In the genomic region with DNA sequence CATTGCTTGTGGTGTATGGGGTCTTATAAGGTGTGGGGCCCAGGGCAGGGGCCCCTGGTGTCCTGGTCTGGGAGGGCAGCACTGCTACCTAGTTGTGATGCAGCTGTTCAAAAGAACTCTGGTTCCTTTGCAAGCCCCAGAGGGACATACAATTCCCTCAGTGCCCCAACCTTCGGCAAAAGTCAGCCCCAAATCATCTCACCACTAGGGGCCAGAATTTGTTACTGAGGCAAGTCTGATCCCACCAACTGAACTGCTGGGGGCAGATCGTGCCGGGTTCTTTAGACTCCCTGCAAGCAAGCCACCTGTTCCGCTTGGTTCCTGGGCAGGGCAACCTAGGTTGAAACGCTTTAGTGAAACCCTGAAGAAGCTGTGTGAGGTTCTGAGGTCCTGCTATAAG, we compare ENCODE assay signal across 19 cellular contexts.
DNase-seq lines count a peak whose midpoint lies in the region; ATAC-seq and TF ChIP-seq lines count a peak whose summit lies in the region.
"Had no signal": no experiment of that assay in that cellular context is flagged by ENCODE, and none has a peak within 500 bp of the region (broad histone marks: within the 10 kb centered on the region; RNA-seq: fewer than 3 reads in every experiment).

No MANE protein-coding gene starts in this region.

- no peak overlapping the region for H3K56ac ChIP-seq in mesendoderm (ENCODE audit: low read length)

- no peak overlapping the region for H2BK120ac ChIP-seq in mesendoderm (ENCODE audit: low read depth, low read length)

- no peak overlapping the region for H4K5ac ChIP-seq in mesendoderm (ENCODE audit: low read length)

- H3K9me2 ChIP-seq in Karpas-422 (replicated peaks; ENCODE audit: insufficient read depth, low read length) = no peaks in the 10 kb centered on the region

- no peak overlapping the region for H4K8ac ChIP-seq in mesendoderm (ENCODE audit: low read depth, low read length)

- ATAC-seq in omental fat pad (ENCODE audit: low FRiP score) = no peak
- ATAC-seq: activated CD4-positive, CD25-positive, alpha-beta regulatory T cell treated with anti-CD3 and anti-CD28 coated beads, Interleukin-2, amount 50 U/mL, for 24 hours; activated T-helper 17 cell treated with anti-CD3 and anti-CD28 coated beads, Interleukin-2, amount 50 U/mL, for 72 hours; psoas muscle; stimulated activated memory B cell treated with anti-CD40 and anti-IgM and Interleukin-4, amounts not matched to agents 10 μg/mL and 1 μg/mL and 100 μg/mL, for 72 hours had no signal

- intact Hi-C loops in uterus (cut with DNase I; ENCODE audit: low total_unique reads) = no loop called here

- H3K36me3 ChIP-seq in Karpas-422 (ENCODE audit: insufficient read depth, low read length) (no peaks in the 10 kb centered on the region), mesendoderm (ENCODE audit: control insufficient read depth, insufficient read depth, low read length) (no peaks in the 10 kb centered on the region), uterus (no peaks in the 10 kb centered on the region)
- H3K36me3 ChIP-seq: spleen, tibial artery had no signal

- H2AK5ac ChIP-seq in mesendoderm (ENCODE audit: low read length) = no peak overlapping the region

- no peaks in the 10 kb centered on the region for H3K79me1 ChIP-seq in mesendoderm (ENCODE audit: low read length)

- TF ChIP-seq POLR2A in uterus (IDR thresholded peaks at IDR 0.05) = no peak

- H3K27ac ChIP-seq in Karpas-422 (ENCODE audit: low read length) (no peak overlapping the region), mesendoderm (ENCODE audit: low read depth, low read length) (no peak overlapping the region), uterus (no peak overlapping the region)
- H3K27ac ChIP-seq: psoas muscle, spleen, tibial artery had no signal

- no peak overlapping the region for H3K4ac ChIP-seq in mesendoderm (ENCODE audit: low read depth, low read length)

- peak; percentile 4 for TF ChIP-seq CTCF in astrocyte of the cerebellum (IDR thresholded peaks at IDR 0.05; ENCODE audit: low read depth, low read length, missing control alignments)
- TF ChIP-seq CTCF in omental fat pad (IDR thresholded peaks at IDR 0.05) = no peak
- no peak for TF ChIP-seq CTCF in uterus (IDR thresholded peaks at IDR 0.05)

- H2AFZ ChIP-seq in Karpas-422 (ENCODE audit: low read length) = no peak overlapping the region

- no peak overlapping the region for H2BK5ac ChIP-seq in mesendoderm (ENCODE audit: low read length)

- H3K27me3 ChIP-seq in Karpas-422 (ENCODE audit: low read length) (no peaks in the 10 kb centered on the region), mesendoderm (ENCODE audit: insufficient read depth, low read length, poor library complexity) (no peaks in the 10 kb centered on the region), uterus (no peaks in the 10 kb centered on the region)
- H3K27me3 ChIP-seq: tibial artery had no signal

- H3K4me2 ChIP-seq in Karpas-422 (ENCODE audit: low read depth, low read length, poor library complexity, severe bottlenecking) (no peak overlapping the region), mesendoderm (ENCODE audit: low read length) (no peak overlapping the region)

- H3K79me2 ChIP-seq in Karpas-422 (ENCODE audit: low read length) = no peaks in the 10 kb centered on the region
- H3K79me2 ChIP-seq in mesendoderm (ENCODE audit: control insufficient read depth, insufficient read depth, low read length) = no peaks in the 10 kb centered on the region

- DNase-seq in NCI-H146 (lab: John Stamatoyannopoulos, UW) = peak; percentile 1
- no peak for DNase-seq in NCI-H146 treated with DMSO at 0.1 percent for 48 hours (lab: John Stamatoyannopoulos, UW; ENCODE audit: unreplicated experiment)
- peak; percentile 71 for DNase-seq in Karpas-422
- DNase-seq in astrocyte of the cerebellum (ENCODE audit: low read depth) = no peak
- peak; percentile 47 for DNase-seq in mesendoderm
- DNase-seq in NK-92 (lab: John Stamatoyannopoulos, UW; ENCODE audit: unreplicated experiment) = no peak
- DNase-seq in omental fat pad (ENCODE audit: low spot score) = no peak
- DNase-seq in uterus = no peak
- DNase-seq: C1 segment of cervical spinal cord; DMS79; effector memory CD4-positive, alpha-beta T cell; foreskin fibroblast; HCEC 1CT; psoas muscle; spleen; tibial artery had no signal

- H2BK15ac ChIP-seq in mesendoderm (replicated peaks; ENCODE audit: low read depth) = no peak overlapping the region

- WGBS in mesendoderm (ENCODE audit: extremely low coverage, insufficient coverage, low lambda C conversion rate) = no CpG with 5 or more reads among the region's 5 CpGs

- H3K9ac ChIP-seq in Karpas-422 (ENCODE audit: low read length) (no peak overlapping the region), mesendoderm (ENCODE audit: low read length) (no peak overlapping the region)

- H3K9me3 ChIP-seq in Karpas-422 (ENCODE audit: low read length) (no peaks in the 10 kb centered on the region), uterus (no peaks in the 10 kb centered on the region)
- H3K9me3 ChIP-seq: psoas muscle, spleen, tibial artery had no signal

- no peaks in the 10 kb centered on the region for H3K4me1 ChIP-seq in Karpas-422 (ENCODE audit: low read length)
- peaks cover 2% of the 10 kb centered on the region for H3K4me1 ChIP-seq in mesendoderm (ENCODE audit: control insufficient read depth, low read depth, low read length)
- H3K4me1 ChIP-seq in uterus = no peaks in the 10 kb centered on the region
- H3K4me1 ChIP-seq: psoas muscle, spleen, tibial artery had no signal

- H3K4me3 ChIP-seq in Karpas-422 (ENCODE audit: low read length) (no peak overlapping the region), astrocyte of the cerebellum (ENCODE audit: low read depth, low read length) (no peak overlapping the region), mesendoderm (ENCODE audit: low read length) (no peak overlapping the region), uterus (no peak overlapping the region)
- H3K4me3 ChIP-seq: psoas muscle, spleen, tibial artery had no signal

- H3K23ac ChIP-seq in mesendoderm (ENCODE audit: low read length) = no peak overlapping the region

- in situ Hi-C loops in astrocyte of the cerebellum (cut with HindIII; ENCODE audit: low sequenced_read_pairs) = no loop called here

- H3K18ac ChIP-seq in mesendoderm (ENCODE audit: low read length) = no peak overlapping the region

- 0 out of 2 replicates have a peak, but pooled peaks cover 2% of the 10 kb centered on the region for H4K20me1 ChIP-seq in Karpas-422 (ENCODE audit: insufficient read depth, low read depth, low read length)

Comparison
In these comparisons a context has a peak if more than half of its experiments do, and no peak if none do; other contexts are left out.
1. DNase-seq: peak in NCI-H146 (single experiment), Karpas-422 (single experiment) and mesendoderm (single experiment); none in NCI-H146 treated with DMSO at 0.1 percent for 48 hours (single experiment), astrocyte of the cerebellum (single experiment), NK-92 (single experiment), omental fat pad (single experiment) and uterus (0 of 2).